In genomic region chr6:144013486-144013909, GRCh38 we compare ENCODE assay signal across 8 cellular contexts. TPM values are rescaled to one million over a fixed set of nuclear protein-coding genes. Genes with fewer than 3 reads are reported as not detected.
A peak's percentile ranks its signal among the peaks of the same experiment; 100 is the strongest.
DNase-seq lines count a peak whose midpoint lies in the region; ATAC-seq and TF ChIP-seq lines count a peak whose summit lies in the region.

No MANE protein-coding gene starts in this region.

- no peak overlapping the region for H3K27ac ChIP-seq in left ventricle myocardium inferior (replicated peaks)

- H3K4me3 ChIP-seq in left ventricle myocardium inferior (no peak overlapping the region), retinal pigment epithelial cell (ENCODE audit: low read length) (no peak overlapping the region)

- TF ChIP-seq CTCF in left ventricle myocardium inferior (IDR thresholded peaks at IDR 0.05; ENCODE audit: borderline replicate concordance) (peak; percentile 96), retinal pigment epithelial cell (conservative IDR thresholded peaks at IDR 0.05; ENCODE audit: low read depth, low read length) (peak; percentile 92)

- no peaks in the 10 kb centered on the region for H3K4me1 ChIP-seq in left ventricle myocardium inferior

- H3K9me3 ChIP-seq in left ventricle myocardium inferior (replicated peaks): peaks cover 11% of the 10 kb centered on the region

- DNase-seq in activated gamma-delta T cell treated with Interleukin-2 at 50 U/mL for 16 hours (peak; percentile 56), activated gamma-delta T cell (lab: John Stamatoyannopoulos, UW) (no peak), NCI-H1092 treated with DMSO at 0.1 percent for 48 hours (lab: John Stamatoyannopoulos, UW) (peak; percentile 27), T follicular helper cell (ENCODE audit: low read depth) (peak; percentile 44), amniotic epithelial cell (ENCODE audit: low read depth) (peak; percentile 71), left ventricle myocardium inferior (peak; percentile 73), retinal pigment epithelial cell (ENCODE audit: low read depth) (no peak)

- H3K36me3 ChIP-seq in left ventricle myocardium inferior: no peaks in the 10 kb centered on the region

- intact Hi-C loops in left ventricle myocardium inferior (cut with micrococcal nuclease): loop anchor here (5.0 to 10.0 kb wide), 2 partner anchors 69 to 436 kb away; no protein-coding TSS in a partner anchor

- ATAC-seq in HG03442 (IDR thresholded peaks at IDR 0.05; ENCODE audit: unreplicated experiment): no peak

- peaks cover 10% of the 10 kb centered on the region for H3K27me3 ChIP-seq in left ventricle myocardium inferior (ENCODE audit: low read depth)

RNA-seq across cellular contexts. Expression of gene PLAGL1, which starts 5.4 kb away (rescaled TPM):
- total RNA-seq in left ventricle myocardium inferior: 10.5 TPM

Comparison
In these comparisons a context has a peak if more than half of its experiments do, and no peak if none do; other contexts are left out.
1. DNase-seq: peak in activated gamma-delta T cell treated with Interleukin-2 at 50 U/mL for 16 hours (single experiment), NCI-H1092 treated with DMSO at 0.1 percent for 48 hours (single experiment), T follicular helper cell (single experiment), amniotic epithelial cell (single experiment) and left ventricle myocardium inferior (single experiment); none in activated gamma-delta T cell (single experiment) and retinal pigment epithelial cell (single experiment).